In the genomic region with DNA sequence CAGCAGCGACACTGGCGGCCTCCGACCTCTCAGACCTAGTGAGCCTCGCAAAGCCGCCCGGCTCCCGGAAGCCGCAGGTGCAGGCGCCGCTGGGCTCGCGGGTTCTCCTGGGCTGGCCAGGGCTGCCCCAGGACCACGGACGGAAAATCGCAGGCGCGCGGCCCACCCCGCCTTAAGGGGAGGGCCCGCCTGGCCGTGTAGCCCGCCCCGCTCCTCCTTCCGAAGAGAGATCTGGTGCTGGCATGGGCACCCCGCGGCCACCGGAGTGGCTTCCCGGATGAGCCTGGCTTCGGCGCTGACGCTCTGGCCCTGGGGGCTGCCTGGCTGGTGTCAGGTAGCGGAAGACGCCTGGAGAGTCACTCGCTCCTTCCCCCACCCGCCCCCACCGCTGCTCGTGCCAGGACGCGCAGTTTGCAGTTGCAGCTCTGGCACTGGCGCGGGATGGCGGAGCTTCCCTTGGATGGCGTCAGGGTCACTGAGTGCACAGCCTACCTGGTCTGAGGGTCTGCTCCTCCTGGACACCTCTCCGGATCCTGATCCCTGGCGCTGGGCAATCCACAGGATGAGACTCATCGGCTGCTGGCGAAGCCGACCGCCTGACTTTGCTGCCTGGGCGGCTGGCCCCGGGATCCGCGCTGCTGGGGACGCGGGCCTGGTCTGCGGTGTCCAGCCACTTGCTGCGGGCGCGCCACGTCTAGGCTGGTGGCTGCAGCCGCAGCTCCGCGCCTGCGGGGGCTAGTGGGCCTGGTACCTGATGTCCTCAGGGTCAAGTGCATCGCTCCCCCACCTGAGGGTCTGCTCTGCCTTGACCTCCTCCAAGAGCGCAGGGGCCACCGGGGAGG, we compare ENCODE assay signal across 10 cellular contexts. TPM values are rescaled to one million over a fixed set of nuclear protein-coding genes. Genes with fewer than 3 reads are reported as not detected.
DNase-seq lines count a peak whose midpoint lies in the region; ATAC-seq and TF ChIP-seq lines count a peak whose summit lies in the region.
"Not testable (repeated sequence)": the region's sequence is repeated elsewhere in the genome, so short reads cannot be mapped to it uniquely, and the experiment has no call there.
"Had no signal": no experiment of that assay in that cellular context is flagged by ENCODE, and none has a peak within 500 bp of the region (broad histone marks: within the 10 kb centered on the region; RNA-seq: fewer than 3 reads in every experiment).

TSS of gene FAM153A (minus strand) at position 108 of the 842 bp plus-strand sequence.

- peak within 1 kb of the TSS in 2 of 3 donors; percentile 31 to 34 for H3K4me3 Mint-ChIP-seq in T-cell
- H3K4me3 Mint-ChIP-seq in activated CD8-positive, alpha-beta T cell treated with anti-CD3 and anti-CD28 coated beads, Interleukin-2, amount 10 ng/mL, durations not matched to agents 7 days and 5 days, result not testable (repeated sequence)
- H3K4me3 Mint-ChIP-seq in activated naive CD8-positive, alpha-beta T cell treated with anti-CD3 and anti-CD28 coated beads, Interleukin-2, amount 50 U/mL, for 24 hours, result peak within 1 kb of the TSS; percentile 57

- 8 to 14% methylated on average over 7 to 10 of the region's 67 CpGs; no CpG with 5 or more reads in 1 of the 3 donors for WGBS in psoas muscle, 3 donors

- DNase-seq in G401 (ENCODE audit: low spot score) (peak; percentile 9), T-cell (peak in 10 of 34 experiments; percentile 3 to 25 (median 13)), Right ventricle myocardium inferior (ENCODE audit: missing footprints) (peak; percentile 50), psoas muscle (peak in 1 of 2 donors; percentile 13), upper lobe of right lung (peak; percentile 62)
- not testable (repeated sequence) for DNase-seq in activated CD8-positive, alpha-beta T cell treated with anti-CD3 and anti-CD28 coated beads, Interleukin-2, amount 10 ng/mL, durations not matched to agents 7 days and 5 days; activated naive CD8-positive, alpha-beta T cell treated with anti-CD3 and anti-CD28 coated beads, Interleukin-2, amount 50 U/mL, for 24 hours; lower lobe of right lung

- H3K36me3 Mint-ChIP-seq in T-cell; activated CD8-positive, alpha-beta T cell treated with anti-CD3 and anti-CD28 coated beads, Interleukin-2, amount 10 ng/mL, durations not matched to agents 7 days and 5 days (ENCODE audit: low read depth); activated naive CD8-positive, alpha-beta T cell treated with anti-CD3 and anti-CD28 coated beads, Interleukin-2, amount 50 U/mL, for 24 hours (ENCODE audit: low read depth): not testable (repeated sequence)

- not testable (repeated sequence) for H3K27ac ChIP-seq in lower lobe of right lung, psoas muscle, upper lobe of right lung

- POLR2A ChIA-PET in T-cell (lab: Charles Lee); activated CD8-positive, alpha-beta T cell treated with anti-CD3 and anti-CD28 coated beads, Interleukin-2, amount 10 ng/mL, durations not matched to agents 7 days and 5 days (lab: Charles Lee): not testable (repeated sequence)

- not testable (repeated sequence) for H3K4me3 ChIP-seq in lower lobe of right lung, psoas muscle, upper lobe of right lung

- H3K4me1 Mint-ChIP-seq in T-cell; activated CD8-positive, alpha-beta T cell treated with anti-CD3 and anti-CD28 coated beads, Interleukin-2, amount 10 ng/mL, durations not matched to agents 7 days and 5 days (ENCODE audit: low read depth); activated naive CD8-positive, alpha-beta T cell treated with anti-CD3 and anti-CD28 coated beads, Interleukin-2, amount 50 U/mL, for 24 hours: not testable (repeated sequence)

- not testable (repeated sequence) for H3K36me3 ChIP-seq in lower lobe of right lung; psoas muscle (ENCODE audit: insufficient read depth in 1 of 2, low read depth in 1 of 2); upper lobe of right lung

- not testable (repeated sequence) for H3K27me3 ChIP-seq in lower lobe of right lung (ENCODE audit: low read depth); psoas muscle (ENCODE audit: insufficient read depth in 3 of 3, low read length in 2 of 3); upper lobe of right lung

- in situ Hi-C loops in G401 (cut with HindIII; ENCODE audit: low sequenced_read_pairs), result not testable (repeated sequence)

- CTCF ChIA-PET in T-cell (lab: Charles Lee); activated CD8-positive, alpha-beta T cell treated with anti-CD3 and anti-CD28 coated beads, Interleukin-2, amount 10 ng/mL, durations not matched to agents 7 days and 5 days (lab: Charles Lee): not testable (repeated sequence)

- not testable (repeated sequence) for H3K9me3 Mint-ChIP-seq in T-cell; activated CD8-positive, alpha-beta T cell treated with anti-CD3 and anti-CD28 coated beads, Interleukin-2, amount 10 ng/mL, durations not matched to agents 7 days and 5 days (ENCODE audit: insufficient read depth); activated naive CD8-positive, alpha-beta T cell treated with anti-CD3 and anti-CD28 coated beads, Interleukin-2, amount 50 U/mL, for 24 hours

- H3K4me1 ChIP-seq in lower lobe of right lung, psoas muscle, upper lobe of right lung: not testable (repeated sequence)

- H3K27ac Mint-ChIP-seq in T-cell; activated CD8-positive, alpha-beta T cell treated with anti-CD3 and anti-CD28 coated beads, Interleukin-2, amount 10 ng/mL, durations not matched to agents 7 days and 5 days; activated naive CD8-positive, alpha-beta T cell treated with anti-CD3 and anti-CD28 coated beads, Interleukin-2, amount 50 U/mL, for 24 hours: not testable (repeated sequence)

- not testable (repeated sequence) for H3K9me3 ChIP-seq in lower lobe of right lung, psoas muscle, upper lobe of right lung

- ATAC-seq in T-cell (replicated peaks in 1 of 4), result peak; percentile 98 to 100 (median 100)
- peak; percentile 99 for ATAC-seq in activated CD8-positive, alpha-beta T cell treated with anti-CD3 and anti-CD28 coated beads, Interleukin-2, amount 10 ng/mL, durations not matched to agents 7 days and 5 days
- peak; percentile 99 for ATAC-seq in activated naive CD8-positive, alpha-beta T cell treated with anti-CD3 and anti-CD28 coated beads, Interleukin-2, amount 50 U/mL, for 24 hours
- ATAC-seq in Right ventricle myocardium inferior, result peak; percentile 54
- peak; percentile 86 to 92 for ATAC-seq in lower lobe of right lung
- ATAC-seq in psoas muscle, result peak; percentile 23 to 67 (median 41)
- peak; percentile 81 for ATAC-seq in upper lobe of right lung

- not testable (repeated sequence) for H3K27me3 Mint-ChIP-seq in T-cell; activated CD8-positive, alpha-beta T cell treated with anti-CD3 and anti-CD28 coated beads, Interleukin-2, amount 10 ng/mL, durations not matched to agents 7 days and 5 days (ENCODE audit: low read depth); activated naive CD8-positive, alpha-beta T cell treated with anti-CD3 and anti-CD28 coated beads, Interleukin-2, amount 50 U/mL, for 24 hours

- not testable (repeated sequence) for TF ChIP-seq CTCF in lower lobe of right lung (IDR thresholded peaks at IDR 0.05); psoas muscle (IDR thresholded peaks at IDR 0.05); upper lobe of right lung (IDR thresholded peaks at IDR 0.05)

- intact Hi-C loops in Right ventricle myocardium inferior (cut with DNase I); lower lobe of right lung (cut with DNase I); psoas muscle (cut with DNase I); upper lobe of right lung (cut with DNase I): not testable (repeated sequence)

RNA-seq across cellular contexts. Expression of gene FAM153A, which starts in this region (rescaled TPM):
- not detected in 2 replicates for total RNA-seq in G401 (2014; rRNA removed; shearing (Covaris generic))
- total RNA-seq in T-cell, result 10 to 100 TPM; 74.4 to 99.4 (median 93.8) TPM
- 10 to 100 TPM; 10.4 to 14.3 TPM for total RNA-seq in activated CD8-positive, alpha-beta T cell treated with anti-CD3 and anti-CD28 coated beads, Interleukin-2, amount 10 ng/mL, durations not matched to agents 7 days and 5 days
- total RNA-seq in Right ventricle myocardium inferior, result 1.4 TPM
- 3.7 TPM for total RNA-seq in lower lobe of right lung
- 1 to 10 TPM in 1 of 4 donors, under 1 TPM in 1, not detected in 2; 0.82 to 1.1 TPM for total RNA-seq in psoas muscle
- under 1 TPM; 0.04 to 0.16 (median 0.04) TPM for polyA plus RNA-seq in psoas muscle
- total RNA-seq in upper lobe of right lung, result 4.3 TPM
- total RNA-seq: dermis blood vessel endothelial cell, SK-MEL-5 had no signal

Comparison
In these comparisons a context has a peak if more than half of its experiments do, and no peak if none do; other contexts are left out.
1. RNA of gene FAM153A (total RNA-seq): 74.4 to 99.4 TPM in T-cell; 10.4 to 14.3 TPM in activated CD8-positive, alpha-beta T cell treated with anti-CD3 and anti-CD28 coated beads, Interleukin-2, amount 10 ng/mL, durations not matched to agents 7 days and 5 days, 4.3 TPM in upper lobe of right lung (single experiment), 3.7 TPM in lower lobe of right lung (single experiment), 1.4 TPM in Right ventricle myocardium inferior (single experiment), 0.82 to 1.1 TPM in psoas muscle and not detected in G401; every median in the first group is over 4 times any median in the second.
2. Peak in DNase-seq in G401; RNA of the gene not detected or under 1 TPM.
3. ATAC-seq: peak in every context shown above with its lines; median percentile 100 in T-cell; 99 in activated CD8-positive, alpha-beta T cell treated with anti-CD3 and anti-CD28 coated beads, Interleukin-2, amount 10 ng/mL, durations not matched to agents 7 days and 5 days; 99 in activated naive CD8-positive, alpha-beta T cell treated with anti-CD3 and anti-CD28 coated beads, Interleukin-2, amount 50 U/mL, for 24 hours; 89 in lower lobe of right lung; 81 in upper lobe of right lung; 54 in Right ventricle myocardium inferior; 41 in psoas muscle.